Comparison of ENCODE assay signal across 29 cellular contexts in the genomic region with DNA sequence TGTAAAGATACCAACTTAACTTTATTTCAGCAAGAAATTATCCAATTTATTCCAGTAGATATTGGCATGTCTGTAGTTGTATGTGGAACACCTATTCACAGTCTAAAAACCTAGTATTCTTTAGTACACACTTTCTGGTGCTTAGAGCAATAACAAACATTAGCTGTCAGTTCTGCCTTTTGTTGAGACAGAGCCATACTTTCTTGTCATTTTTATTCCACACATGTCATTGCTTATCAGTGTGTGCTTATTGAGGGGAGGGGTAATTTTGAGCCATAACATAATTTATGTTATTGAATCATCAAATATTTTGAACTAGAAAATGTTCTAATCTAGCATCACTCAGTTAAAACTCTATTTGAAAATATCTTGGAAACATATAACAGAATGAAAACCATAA.
DNase-seq lines count a peak whose midpoint lies in the region; ATAC-seq and TF ChIP-seq lines count a peak whose summit lies in the region.
"Had no signal": no experiment of that assay in that cellular context is flagged by ENCODE, and none has a peak within 500 bp of the region (broad histone marks: within the 10 kb centered on the region; RNA-seq: fewer than 3 reads in every experiment).

No MANE protein-coding gene starts in this region.

- H3K4me1 Mint-ChIP-seq in activated naive CD8-positive, alpha-beta T cell treated with anti-CD3 and anti-CD28 coated beads for 36 hours, result peaks cover 20% of the 10 kb centered on the region
- peaks cover 29% of the 10 kb centered on the region for H3K4me1 Mint-ChIP-seq in activated naive CD8-positive, alpha-beta T cell treated with anti-CD3 and anti-CD28 coated beads, Interleukin-2, amount 50 U/mL, for 24 hours
- H3K4me1 Mint-ChIP-seq in activated CD8-positive, alpha-beta T cell treated with anti-CD3 and anti-CD28 coated beads for 36 hours (ENCODE audit: low read depth), result peaks cover 27% of the 10 kb centered on the region

- H3K27me3 Mint-ChIP-seq in activated naive CD8-positive, alpha-beta T cell treated with anti-CD3 and anti-CD28 coated beads for 36 hours, result peaks cover 3% of the 10 kb centered on the region
- H3K27me3 Mint-ChIP-seq in activated naive CD8-positive, alpha-beta T cell treated with anti-CD3 and anti-CD28 coated beads, Interleukin-2, amount 50 U/mL, for 24 hours, result peaks cover 2% of the 10 kb centered on the region
- H3K27me3 Mint-ChIP-seq in activated CD8-positive, alpha-beta T cell treated with anti-CD3 and anti-CD28 coated beads for 36 hours, result peaks cover 4% of the 10 kb centered on the region
- H3K27me3 Mint-ChIP-seq: T-helper 17 cell had no signal

- peak overlapping the region; percentile 45 for H3K9ac ChIP-seq in OCI-LY1 (ENCODE audit: low read length)

- CTCF ChIA-PET in activated CD8-positive, alpha-beta T cell treated with anti-CD3 and anti-CD28 coated beads for 36 hours (lab: Charles Lee), result no interaction called here

- H3K9me3 Mint-ChIP-seq in activated naive CD8-positive, alpha-beta T cell treated with anti-CD3 and anti-CD28 coated beads for 36 hours, result no peaks in the 10 kb centered on the region
- H3K9me3 Mint-ChIP-seq in activated naive CD8-positive, alpha-beta T cell treated with anti-CD3 and anti-CD28 coated beads, Interleukin-2, amount 50 U/mL, for 24 hours, result no peaks in the 10 kb centered on the region
- peaks cover 2% of the 10 kb centered on the region for H3K9me3 Mint-ChIP-seq in activated CD8-positive, alpha-beta T cell treated with anti-CD3 and anti-CD28 coated beads for 36 hours

- ATAC-seq in activated naive CD8-positive, alpha-beta T cell treated with anti-CD3 and anti-CD28 coated beads, Interleukin-2, amount 50 U/mL, for 24 hours, result no peak
- no peak for ATAC-seq in activated CD8-positive, alpha-beta T cell treated with anti-CD3 and anti-CD28 coated beads for 36 hours
- no peak for ATAC-seq in HG03175 (IDR thresholded peaks at IDR 0.05; ENCODE audit: unreplicated experiment)
- ATAC-seq: body of pancreas, left lung, sciatic nerve, T-helper 17 cell had no signal

- H3K79me2 ChIP-seq in OCI-LY1 (ENCODE audit: insufficient read depth, low read length), result no peaks in the 10 kb centered on the region

- H3K27me3 ChIP-seq in OCI-LY1 (ENCODE audit: insufficient read depth, low read length), result no peaks in the 10 kb centered on the region
- H3K27me3 ChIP-seq: adrenal gland, body of pancreas, dorsolateral prefrontal cortex, left lung, SJSA1, upper lobe of left lung had no signal

- peak overlapping the region; percentile 96 for H3K27ac ChIP-seq in OCI-LY1 (ENCODE audit: low read depth, low read length, poor library complexity, severe bottlenecking)
- H3K27ac ChIP-seq: adrenal gland, body of pancreas, left lung, prostate gland, SJSA1, upper lobe of left lung, WERI-Rb-1 had no signal

- TF ChIP-seq CTCF in OCI-LY1 (IDR thresholded peaks at IDR 0.05; ENCODE audit: low read length), result no peak
- TF ChIP-seq CTCF in activated CD8-positive, alpha-beta T cell treated with anti-CD3 and anti-CD28 coated beads for 36 hours (IDR thresholded peaks at IDR 0.05), result no peak

- no peak overlapping the region for H3K4me3 Mint-ChIP-seq in activated naive CD8-positive, alpha-beta T cell treated with anti-CD3 and anti-CD28 coated beads for 36 hours
- H3K4me3 Mint-ChIP-seq in activated naive CD8-positive, alpha-beta T cell treated with anti-CD3 and anti-CD28 coated beads, Interleukin-2, amount 50 U/mL, for 24 hours, result no peak overlapping the region
- no peak overlapping the region for H3K4me3 Mint-ChIP-seq in activated CD8-positive, alpha-beta T cell treated with anti-CD3 and anti-CD28 coated beads for 36 hours

- H3K9me3 ChIP-seq in OCI-LY1 (ENCODE audit: low read length), result peaks cover 10% of the 10 kb centered on the region; the same call in 1 of the 2 replicates
- H3K9me3 ChIP-seq: adrenal gland, body of pancreas, left lung, prostate gland, SJSA1, upper lobe of left lung had no signal

- peaks cover 2% of the 10 kb centered on the region; the same call in 1 of the 2 replicates for H3F3A ChIP-seq in OCI-LY1 (ENCODE audit: insufficient read depth, low read length)

- H3K4me3 ChIP-seq in OCI-LY1 (ENCODE audit: low read depth, low read length, poor library complexity, severe bottlenecking), result no peak overlapping the region
- H3K4me3 ChIP-seq: adrenal gland, body of pancreas, left lung, prostate gland, SJSA1, upper lobe of left lung had no signal

- no peaks in the 10 kb centered on the region for H3K36me3 Mint-ChIP-seq in activated naive CD8-positive, alpha-beta T cell treated with anti-CD3 and anti-CD28 coated beads for 36 hours
- H3K36me3 Mint-ChIP-seq in activated naive CD8-positive, alpha-beta T cell treated with anti-CD3 and anti-CD28 coated beads, Interleukin-2, amount 50 U/mL, for 24 hours (ENCODE audit: low read depth), result peaks cover 3% of the 10 kb centered on the region
- H3K36me3 Mint-ChIP-seq in activated CD8-positive, alpha-beta T cell treated with anti-CD3 and anti-CD28 coated beads for 36 hours (ENCODE audit: low read depth), result peaks cover 2% of the 10 kb centered on the region

- intact Hi-C loops in activated CD8-positive, alpha-beta T cell treated with anti-CD3 and anti-CD28 coated beads for 36 hours (cut with micrococcal nuclease), result no loop called here

- peak overlapping the region; percentile 9 for H3K4me2 ChIP-seq in OCI-LY1 (ENCODE audit: low read length)

- no peak overlapping the region for H2AFZ ChIP-seq in OCI-LY1 (ENCODE audit: low read length)

- peaks cover 4% of the 10 kb centered on the region; the same call in 1 of the 2 replicates for H3K36me3 ChIP-seq in OCI-LY1 (ENCODE audit: insufficient read depth, low read length)
- H3K36me3 ChIP-seq: adrenal gland, left lung, prostate gland, SJSA1, upper lobe of left lung, WERI-Rb-1 had no signal

- H4K20me1 ChIP-seq in OCI-LY1 (ENCODE audit: insufficient read depth, low read length), result no peaks in the 10 kb centered on the region

- peak overlapping the region; percentile 16 for H3K27ac Mint-ChIP-seq in activated naive CD8-positive, alpha-beta T cell treated with anti-CD3 and anti-CD28 coated beads for 36 hours
- H3K27ac Mint-ChIP-seq in activated naive CD8-positive, alpha-beta T cell treated with anti-CD3 and anti-CD28 coated beads, Interleukin-2, amount 50 U/mL, for 24 hours, result no peak overlapping the region
- H3K27ac Mint-ChIP-seq in activated CD8-positive, alpha-beta T cell treated with anti-CD3 and anti-CD28 coated beads for 36 hours, result peak overlapping the region; percentile 49
- H3K27ac Mint-ChIP-seq: T-helper 17 cell had no signal

- H3K4me1 ChIP-seq in OCI-LY1 (ENCODE audit: insufficient read depth, low read length, severe bottlenecking), result peaks cover 76% of the 10 kb centered on the region
- H3K4me1 ChIP-seq: adrenal gland, body of pancreas, left lung, prostate gland, SJSA1, upper lobe of left lung had no signal

- TF ChIP-seq POLR2A in erythroblast (IDR thresholded peaks at IDR 0.05; ENCODE audit: low read length), result no peak

- no peaks in the 10 kb centered on the region for H3K9me2 ChIP-seq in OCI-LY1 (ENCODE audit: low read depth, low read length)

- POLR2A ChIA-PET in activated CD8-positive, alpha-beta T cell treated with anti-CD3 and anti-CD28 coated beads for 36 hours (lab: Charles Lee), result interaction anchor here (0.6 kb wide), 1 partner anchor 8 kb away, joined by 4 read pairs; no protein-coding TSS in a partner anchor

- DNase-seq in activated naive CD8-positive, alpha-beta T cell treated with anti-CD3 and anti-CD28 coated beads for 36 hours, result no peak
- DNase-seq in activated naive CD8-positive, alpha-beta T cell treated with anti-CD3 and anti-CD28 coated beads, Interleukin-2, amount 50 U/mL, for 24 hours, result no peak
- no peak for DNase-seq in activated CD8-positive, alpha-beta T cell treated with anti-CD3 and anti-CD28 coated beads for 36 hours
- DNase-seq in SIG-M5 treated with dmso at 0.1 percent for 504 hours (lab: John Stamatoyannopoulos, UW; ENCODE audit: unreplicated experiment) (no peak), erythroblast (lab: John Stamatoyannopoulos, UW) (no peak), NCI-H2196 (lab: John Stamatoyannopoulos, UW; ENCODE audit: unreplicated experiment) (no peak)
- DNase-seq: ACHN; activated gamma-delta T cell; adrenal gland; body of pancreas; cerebellar nuclear complex; dorsolateral prefrontal cortex; Karpas-422; left lung; mesendoderm; NCI-H1048; NCI-H1694 treated with DMSO at 0.1 percent for 48 hours; NCI-H2171 treated with DMSO at 0.1 percent for 48 hours; NCI-H524 treated with DMSO at 0.1 percent for 48 hours; stimulated activated CD4-positive, alpha-beta T cell treated with anti-CD3 and anti-CD28 coated beads, Interleukin-12 subunit alpha, Interleukin-12 subunit beta, amount 100 ng/mL, for 4 hours; stimulated activated CD4-positive, alpha-beta T cell treated with anti-CD3 and anti-CD28 coated beads, Interleukin-4, amount 100 ng/mL, for 1 hour; T-helper 17 cell; upper lobe of left lung; WERI-Rb-1 had no signal
